ENCODE assay signal across 1 cellular context in genomic region chr16:89450537-89450936, GRCh38.
TF ChIP-seq lines count a peak whose summit lies in the region.

No MANE protein-coding gene starts in this region.

TF ChIP-seq in HCT116, 20 proteins besides CTCF, POLR2A, EP300 and RAD21 (continued from another document):
- no peak for TF ChIP-seq REST (IDR thresholded peaks at IDR 0.05; ENCODE audit: low read depth)
